Comparison of ENCODE assay signal across 9 cellular contexts in the genomic region with DNA sequence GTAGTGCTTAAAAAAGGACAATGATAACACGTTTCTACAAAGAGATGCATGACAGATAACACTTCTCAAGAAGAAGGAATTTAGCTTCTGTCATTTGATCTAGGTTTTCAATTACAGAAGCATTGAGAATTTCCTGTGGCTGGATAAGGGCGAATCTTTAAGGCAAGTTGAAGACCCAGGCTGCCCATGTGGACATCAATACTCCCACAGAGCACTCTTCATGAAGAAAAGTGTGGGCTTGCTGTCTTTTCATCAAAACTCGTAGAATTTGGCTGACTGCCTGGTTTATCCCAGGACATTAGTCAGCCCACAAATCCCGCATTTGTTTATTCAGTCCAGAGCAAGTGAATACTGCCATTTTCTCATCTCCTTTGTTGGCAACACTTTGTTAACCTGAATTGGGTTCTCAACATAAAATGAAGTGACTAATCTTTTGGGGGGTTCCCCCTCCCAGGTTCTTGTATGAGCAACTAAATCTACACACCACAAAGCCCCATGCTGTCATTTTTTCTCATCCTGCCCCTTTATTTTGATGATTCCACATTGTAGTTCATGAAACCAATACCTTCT. TPM values are rescaled to one million over a fixed set of nuclear protein-coding genes. Genes with fewer than 3 reads are reported as not detected.
DNase-seq lines count a peak whose midpoint lies in the region; ATAC-seq, FAIRE-seq and TF ChIP-seq lines count a peak whose summit lies in the region.
"Had no signal": no experiment of that assay in that cellular context is flagged by ENCODE, and none has a peak within 500 bp of the region (broad histone marks: within the 10 kb centered on the region; RNA-seq: fewer than 3 reads in every experiment).

No MANE protein-coding gene starts in this region.

- H2AFZ ChIP-seq in HepG2 (ENCODE audit: low read length), result no peak overlapping the region

- 2% methylated on average over 4 of the region's 4 CpGs for WGBS in HepG2 (ENCODE audit: low lambda C conversion rate)

- TF ChIP-seq RAD21 in HepG2 (CRISPR knock-in tag; IDR thresholded peaks at IDR 0.05), result no peak

- H3K27me3 ChIP-seq in CD4-positive, alpha-beta memory T cell (ENCODE audit: insufficient read depth, low read length), result no peaks in the 10 kb centered on the region
- H3K27me3 ChIP-seq in HepG2 (ENCODE audit: control insufficient read depth in 1 of 2, insufficient read depth in 2 of 2, low read length in 2 of 2) (no peaks in the 10 kb centered on the region; a peak in 1 of 5 replicates), left ventricle myocardium inferior (ENCODE audit: low read depth) (no peaks in the 10 kb centered on the region)

- no peaks in the 10 kb centered on the region for H3K27me3 Mint-ChIP-seq in CD4-positive, alpha-beta memory T cell
- peaks cover 30% of the 10 kb centered on the region for H3K27me3 Mint-ChIP-seq in activated T-cell treated with anti-CD3 and anti-CD28 coated beads, Interleukin-2, amount 50 U/mL, for 72 hours (ENCODE audit: low read depth)

- no peak overlapping the region for H3K27ac ChIP-seq in CD4-positive, alpha-beta memory T cell (ENCODE audit: low read depth, low read length)
- H3K27ac ChIP-seq in HepG2 (ENCODE audit: extremely low read length, insufficient read depth, low read length), result no peak overlapping the region
- H3K27ac ChIP-seq in left ventricle myocardium inferior (replicated peaks), result no peak overlapping the region

- H3K9ac ChIP-seq in HepG2 (ENCODE audit: insufficient read depth, low read depth, low read length), result no peak overlapping the region

- H4K20me1 ChIP-seq in HepG2 (ENCODE audit: insufficient read depth, low read length), result no peaks in the 10 kb centered on the region

- H3K4me1 ChIP-seq in CD4-positive, alpha-beta memory T cell (ENCODE audit: insufficient read depth, low read length), result peaks cover 30% of the 10 kb centered on the region
- no peaks in the 10 kb centered on the region for H3K4me1 ChIP-seq in HepG2 (ENCODE audit: insufficient read depth, low read length)
- no peaks in the 10 kb centered on the region for H3K4me1 ChIP-seq in left ventricle myocardium inferior

- peaks cover 13 to 32% (median 21%) of the 10 kb centered on the region in 4 donors for H3K4me1 Mint-ChIP-seq in CD4-positive, alpha-beta memory T cell
- peaks cover 36% of the 10 kb centered on the region for H3K4me1 Mint-ChIP-seq in activated T-cell treated with anti-CD3 and anti-CD28 coated beads, Interleukin-2, amount 50 U/mL, for 72 hours (ENCODE audit: low read depth)

- CTCF ChIA-PET in CD4-positive, alpha-beta memory T cell (lab: Charles Lee; ENCODE audit: partially characterized antibody), result interaction anchor here (1.3 to 2.1 kb wide), 3 partner anchors 11 to 15 kb away, joined by 4 to 9 read pairs (median 7); no protein-coding TSS in a partner anchor
- CTCF ChIA-PET in HepG2 (lab: Yijun Ruan, JAX; ENCODE audit: low intra/inter-chr PET ratio, low total read pairs), result no interaction called here

- no peak overlapping the region for H3K4me3 ChIP-seq in CD4-positive, alpha-beta memory T cell (ENCODE audit: low read length in 2 of 2)
- H3K4me3 ChIP-seq in HepG2 (replicated peaks in 1 of 3; ENCODE audit: insufficient read depth in 1 of 3, low read depth in 2 of 3, low read length in 3 of 3) (no peak overlapping the region), left ventricle myocardium inferior (no peak overlapping the region)

- peak in 4 of 5 donors; percentile 1 to 61 (median 22) for DNase-seq in CD4-positive, alpha-beta memory T cell
- peak; percentile 61 to 65 for DNase-seq in activated T-cell treated with anti-CD3 and anti-CD28 coated beads, Interleukin-2, amount 50 U/mL, for 72 hours
- DNase-seq in HepG2 (ENCODE audit: low spot score) (peak; percentile 56), left ventricle myocardium inferior (no peak), NCI-H1694 (lab: John Stamatoyannopoulos, UW) (no peak)
- no peak for DNase-seq in activated effector memory CD4-positive, alpha-beta T cell treated with anti-CD3 and anti-CD28 coated beads, Interleukin-2, amount 50 U/mL, for 16 hours

- no peak for FAIRE-seq in HepG2 (lab: Jason Lieb, UNC)

- peak; percentile 39 for ATAC-seq in HG02798 (IDR thresholded peaks at IDR 0.05; ENCODE audit: poor library complexity, unreplicated experiment)
- peak; percentile 95 to 97 for ATAC-seq in activated T-cell treated with anti-CD3 and anti-CD28 coated beads, Interleukin-2, amount 50 U/mL, for 72 hours (replicated peaks in 1 of 2)
- ATAC-seq in HepG2, result no peak
- no peak for ATAC-seq in HG02571 (IDR thresholded peaks at IDR 0.05; ENCODE audit: unreplicated experiment)

- no peaks in the 10 kb centered on the region for H3K9me3 ChIP-seq in CD4-positive, alpha-beta memory T cell (ENCODE audit: control insufficient read depth in 1 of 2, low read length in 2 of 2)
- H3K9me3 ChIP-seq in HepG2 (ENCODE audit: low read length), result no peaks in the 10 kb centered on the region
- H3K9me3 ChIP-seq in left ventricle myocardium inferior (replicated peaks), result no peaks in the 10 kb centered on the region

- no peak for TF ChIP-seq POLR2A in HepG2 (IDR thresholded peaks at IDR 0.05; ENCODE audit: insufficient read depth in 1 of 2, low read depth in 2 of 2, low read length in 2 of 2)

- no peak overlapping the region for H3K4me2 ChIP-seq in HepG2 (ENCODE audit: low read depth, low read length)

- in situ Hi-C loops in HepG2 (cut with HindIII; ENCODE audit: extremely low pct_ligation_motif_present, low pct_unique_long_range_greater_than_20kb), result no loop called here

- BruUV-seq in HepG2 (replicated peaks; lab: Mats Ljungman, UMichigan), result no TSS peak

- H3K36me3 Mint-ChIP-seq in CD4-positive, alpha-beta memory T cell, result no peaks in the 10 kb centered on the region
- H3K36me3 Mint-ChIP-seq in activated T-cell treated with anti-CD3 and anti-CD28 coated beads, Interleukin-2, amount 50 U/mL, for 72 hours (ENCODE audit: insufficient read depth in 2 of 2), result no peaks in the 10 kb centered on the region

- H3K36me3 ChIP-seq in CD4-positive, alpha-beta memory T cell (ENCODE audit: insufficient read depth, low read length), result no peaks in the 10 kb centered on the region
- H3K36me3 ChIP-seq in HepG2 (replicated peaks in 1 of 2; ENCODE audit: control insufficient read depth in 1 of 2, insufficient read depth in 2 of 2, low read length in 2 of 2) (no peaks in the 10 kb centered on the region), left ventricle myocardium inferior (no peaks in the 10 kb centered on the region)

- POLR2A ChIA-PET in CD4-positive, alpha-beta memory T cell (lab: Charles Lee; ENCODE audit: partially characterized antibody), result no interaction called here
- POLR2A ChIA-PET in HepG2 (lab: Yijun Ruan, JAX), result no interaction called here

- H3K79me2 ChIP-seq in HepG2 (ENCODE audit: insufficient read depth, low read length), result no peaks in the 10 kb centered on the region

- H3K4me3 Mint-ChIP-seq in CD4-positive, alpha-beta memory T cell, result peak overlapping the region in 2 of 8 donors; percentile 19 to 39
- H3K4me3 Mint-ChIP-seq in activated T-cell treated with anti-CD3 and anti-CD28 coated beads, Interleukin-2, amount 50 U/mL, for 72 hours, result peak overlapping the region; percentile 46 to 68
- H3K4me3 Mint-ChIP-seq: dendritic cell treated with granulocyte-macrophage colony-stimulating factor and Interleukin-4, amounts not matched to agents 40 ng/mL and 50 ng/mL, for 4 days had no signal

- TF ChIP-seq EP300 in HepG2 (IDR thresholded peaks at IDR 0.05; ENCODE audit: low read depth in 2 of 2, low read length in 2 of 2) (no peak), HepG2 (CRISPR knock-in tag; IDR thresholded peaks at IDR 0.05; ENCODE audit: borderline replicate concordance) (no peak)

- H3K27ac Mint-ChIP-seq in CD4-positive, alpha-beta memory T cell, result peak overlapping the region in 6 of 7 donors; percentile 1 to 77 (median 18)
- H3K27ac Mint-ChIP-seq in activated T-cell treated with anti-CD3 and anti-CD28 coated beads, Interleukin-2, amount 50 U/mL, for 72 hours, result no peak overlapping the region
- H3K27ac Mint-ChIP-seq: dendritic cell treated with granulocyte-macrophage colony-stimulating factor and Interleukin-4, amounts not matched to agents 40 ng/mL and 50 ng/mL, for 4 days had no signal

- TF ChIP-seq CTCF in HepG2 (CRISPR knock-in tag; IDR thresholded peaks at IDR 0.05) (no peak), left ventricle myocardium inferior (IDR thresholded peaks at IDR 0.05; ENCODE audit: borderline replicate concordance) (no peak)

- intact Hi-C loops in CD4-positive, alpha-beta memory T cell (cut with micrococcal nuclease), result no loop called here
- intact Hi-C loops in HepG2 (cut with micrococcal nuclease; ENCODE audit: unreplicated experiment) (no loop called here), left ventricle myocardium inferior (cut with micrococcal nuclease) (no loop called here)

- H3K9me3 Mint-ChIP-seq in CD4-positive, alpha-beta memory T cell, result no peaks in the 10 kb centered on the region
- no peaks in the 10 kb centered on the region for H3K9me3 Mint-ChIP-seq in activated T-cell treated with anti-CD3 and anti-CD28 coated beads, Interleukin-2, amount 50 U/mL, for 72 hours
- H3K9me3 Mint-ChIP-seq: dendritic cell treated with granulocyte-macrophage colony-stimulating factor and Interleukin-4, amounts not matched to agents 40 ng/mL and 50 ng/mL, for 4 days had no signal

RNA-seq across cellular contexts. Expression of gene CDKN2B, which starts 43.4 kb away (rescaled TPM):
- under 1 TPM; 0.64 TPM for total RNA-seq in CD4-positive, alpha-beta memory T cell
- polyA plus RNA-seq in CD4-positive, alpha-beta memory T cell, result 1 to 10 TPM in 1 of 2 donors, under 1 TPM in 1; 0.26 to 2.1 TPM
- 1 to 10 TPM in 1 of 2 donors, not detected in 1; 1.3 TPM for total RNA-seq in activated T-cell treated with anti-CD3 and anti-CD28 coated beads, Interleukin-2, amount 50 U/mL, for 72 hours
- total RNA-seq in HepG2 (2016; rRNA removed; fragmentation: Illumina TruSeq; extraction: Trizol), result 0.83 and 1.4 TPM in 2 replicates
- 0.09 and 0.20 TPM in 2 replicates for total RNA-seq in HepG2 (2016; cell fraction: cytosol; rRNA removed; fragmentation: Illumina TruSeq; extraction: Trizol; ENCODE audit: low read depth)
- total RNA-seq in HepG2 (2016; cell fraction: insoluble cytoplasmic fraction; rRNA removed; fragmentation: Illumina TruSeq; extraction: Trizol), result 0.73 and 1.3 TPM in 2 replicates
- total RNA-seq in HepG2 (2016; cell fraction: membrane; rRNA removed; fragmentation: Illumina TruSeq; extraction: Trizol), result 0.41 and 0.46 TPM in 2 replicates
- 0.69 and 0.90 TPM in 2 replicates for total RNA-seq in HepG2 (2016; cell fraction: nucleus; rRNA removed; fragmentation: Illumina TruSeq; extraction: Trizol)
- 1.5 and 2.3 TPM in 2 replicates for polyA plus RNA-seq in HepG2 (2011; rRNA removed)
- polyA plus RNA-seq in HepG2 (2011; cell fraction: cytosol; rRNA removed), result 1.4 and 1.7 TPM in 2 replicates
- 5.9 and 8.6 TPM in 2 replicates for polyA plus RNA-seq in HepG2 (2011; cell fraction: nucleus; rRNA removed)
- 0.48 and 1.5 TPM in 2 replicates for polyA plus RNA-seq in HepG2 (2012)
- 0.10 and 0.12 TPM in 2 replicates for polyA plus RNA-seq in HepG2 (2016; cell fraction: cytosol; fragmentation: Illumina TruSeq; extraction: Trizol; ENCODE audit: low read depth)
- polyA plus RNA-seq in HepG2 (2016; cell fraction: insoluble cytoplasmic fraction; fragmentation: Illumina TruSeq; extraction: Trizol; ENCODE audit: low read depth), result 1.1 and 1.4 TPM in 2 replicates
- polyA plus RNA-seq in HepG2 (2016; cell fraction: membrane; fragmentation: Illumina TruSeq; extraction: Trizol; ENCODE audit: low read depth), result 0.26 and 0.31 TPM in 2 replicates
- 3.1 and 3.7 TPM in 2 replicates for polyA plus RNA-seq in HepG2 (2016; cell fraction: nucleus; fragmentation: Illumina TruSeq; extraction: Trizol; ENCODE audit: insufficient read depth, low read depth)
- polyA minus RNA-seq in HepG2 (2011; rRNA and poly(A)+ RNA removed; ENCODE audit: low replicate concordance), result 0.54 and 6.2 TPM in 2 replicates
- polyA minus RNA-seq in HepG2 (2011; cell fraction: cytosol; rRNA and poly(A)+ RNA removed), result 0.40 and 1.1 TPM in 2 replicates
- polyA minus RNA-seq in HepG2 (2011; cell fraction: nucleus; rRNA and poly(A)+ RNA removed), result 2.4 and 3.4 TPM in 2 replicates
- total RNA-seq in left ventricle myocardium inferior, result 0.82 TPM

RNA-seq across cellular contexts. Expression of gene CDKN2B-AS1, which starts 57.9 kb away (rescaled TPM):
- total RNA-seq in CD4-positive, alpha-beta memory T cell, result 1 to 10 TPM; 1.9 to 2.2 TPM
- polyA plus RNA-seq in CD4-positive, alpha-beta memory T cell, result under 1 TPM in 1 of 2 donors, not detected in 1; 0.11 TPM
- 1 to 10 TPM in 1 of 2 donors, under 1 TPM in 1; 0.70 to 1.0 TPM for total RNA-seq in activated T-cell treated with anti-CD3 and anti-CD28 coated beads, Interleukin-2, amount 50 U/mL, for 72 hours
- total RNA-seq in HepG2 (2016; rRNA removed; fragmentation: Illumina TruSeq; extraction: Trizol) (0.64 and 0.77 TPM in 2 replicates), left ventricle myocardium inferior (0.30 TPM)
- total RNA-seq in HepG2 (2016; cell fraction: cytosol; rRNA removed; fragmentation: Illumina TruSeq; extraction: Trizol; ENCODE audit: low read depth), result 0.35 TPM in 1 of 2 replicates, not detected in the other
- 0.31 and 0.78 TPM in 2 replicates for total RNA-seq in HepG2 (2016; cell fraction: insoluble cytoplasmic fraction; rRNA removed; fragmentation: Illumina TruSeq; extraction: Trizol)
- 0.31 and 0.76 TPM in 2 replicates for total RNA-seq in HepG2 (2016; cell fraction: membrane; rRNA removed; fragmentation: Illumina TruSeq; extraction: Trizol)
- 1.1 TPM in 1 of 2 replicates, not detected in the other for total RNA-seq in HepG2 (2016; cell fraction: nucleus; rRNA removed; fragmentation: Illumina TruSeq; extraction: Trizol)
- 1.8 and 2.3 TPM in 2 replicates for polyA plus RNA-seq in HepG2 (2011; rRNA removed)
- polyA plus RNA-seq in HepG2 (2011; cell fraction: cytosol; rRNA removed), result 0.78 and 1.1 TPM in 2 replicates
- 1.3 and 1.6 TPM in 2 replicates for polyA plus RNA-seq in HepG2 (2011; cell fraction: nucleus; rRNA removed)
- polyA plus RNA-seq in HepG2 (2012), result 0.27 TPM in 1 of 2 replicates, not detected in the other
- 0.35 and 0.36 TPM in 2 replicates for polyA plus RNA-seq in HepG2 (2016; cell fraction: cytosol; fragmentation: Illumina TruSeq; extraction: Trizol; ENCODE audit: low read depth)
- 0.41 and 0.54 TPM in 2 replicates for polyA plus RNA-seq in HepG2 (2016; cell fraction: insoluble cytoplasmic fraction; fragmentation: Illumina TruSeq; extraction: Trizol; ENCODE audit: low read depth)
- polyA plus RNA-seq in HepG2 (2016; cell fraction: membrane; fragmentation: Illumina TruSeq; extraction: Trizol; ENCODE audit: low read depth), result 0.39 and 0.51 TPM in 2 replicates
- polyA plus RNA-seq in HepG2 (2016; cell fraction: nucleus; fragmentation: Illumina TruSeq; extraction: Trizol; ENCODE audit: insufficient read depth, low read depth), result 0.47 and 1.1 TPM in 2 replicates
- 12.7 TPM in 1 of 2 replicates, not detected in the other for polyA minus RNA-seq in HepG2 (2011; rRNA and poly(A)+ RNA removed; ENCODE audit: low replicate concordance)
- not detected in 2 replicates for polyA minus RNA-seq in HepG2 (2011; cell fraction: cytosol; rRNA and poly(A)+ RNA removed)
- 2.1 and 2.7 TPM in 2 replicates for polyA minus RNA-seq in HepG2 (2011; cell fraction: nucleus; rRNA and poly(A)+ RNA removed)

RNA-seq across cellular contexts. Expression of gene CDKN2A, which starts 58.3 kb away (rescaled TPM):
- 1 to 10 TPM; 6.1 to 7.0 TPM for total RNA-seq in CD4-positive, alpha-beta memory T cell
- 1 to 10 TPM; 5.4 to 6.3 TPM for polyA plus RNA-seq in CD4-positive, alpha-beta memory T cell
- total RNA-seq in activated T-cell treated with anti-CD3 and anti-CD28 coated beads, Interleukin-2, amount 50 U/mL, for 72 hours, result 1 to 10 TPM; 2.8 to 5.0 TPM
- total RNA-seq in HepG2 (2016; rRNA removed; fragmentation: Illumina TruSeq; extraction: Trizol), result 4.2 TPM in 2 replicates
- 1.9 and 3.2 TPM in 2 replicates for total RNA-seq in HepG2 (2016; cell fraction: cytosol; rRNA removed; fragmentation: Illumina TruSeq; extraction: Trizol; ENCODE audit: low read depth)
- 4.0 and 4.4 TPM in 2 replicates for total RNA-seq in HepG2 (2016; cell fraction: insoluble cytoplasmic fraction; rRNA removed; fragmentation: Illumina TruSeq; extraction: Trizol)
- total RNA-seq in HepG2 (2016; cell fraction: membrane; rRNA removed; fragmentation: Illumina TruSeq; extraction: Trizol), result 3.2 and 4.1 TPM in 2 replicates
- 1.3 and 1.7 TPM in 2 replicates for total RNA-seq in HepG2 (2016; cell fraction: nucleus; rRNA removed; fragmentation: Illumina TruSeq; extraction: Trizol)
- polyA plus RNA-seq in HepG2 (2011; rRNA removed), result 4.8 and 7.4 TPM in 2 replicates
- 6.0 and 6.8 TPM in 2 replicates for polyA plus RNA-seq in HepG2 (2011; cell fraction: cytosol; rRNA removed)
- polyA plus RNA-seq in HepG2 (2011; cell fraction: nucleus; rRNA removed), result 4.8 and 7.1 TPM in 2 replicates
- 1.3 and 2.3 TPM in 2 replicates for polyA plus RNA-seq in HepG2 (2012)
- polyA plus RNA-seq in HepG2 (2016; cell fraction: cytosol; fragmentation: Illumina TruSeq; extraction: Trizol; ENCODE audit: low read depth), result 2.5 and 3.2 TPM in 2 replicates
- 5.0 and 6.3 TPM in 2 replicates for polyA plus RNA-seq in HepG2 (2016; cell fraction: insoluble cytoplasmic fraction; fragmentation: Illumina TruSeq; extraction: Trizol; ENCODE audit: low read depth)
- polyA plus RNA-seq in HepG2 (2016; cell fraction: membrane; fragmentation: Illumina TruSeq; extraction: Trizol; ENCODE audit: low read depth), result 3.5 and 3.6 TPM in 2 replicates
- polyA plus RNA-seq in HepG2 (2016; cell fraction: nucleus; fragmentation: Illumina TruSeq; extraction: Trizol; ENCODE audit: insufficient read depth, low read depth), result 4.3 and 4.4 TPM in 2 replicates
- polyA minus RNA-seq in HepG2 (2011; rRNA and poly(A)+ RNA removed; ENCODE audit: low replicate concordance), result 3.3 and 67.7 TPM in 2 replicates
- 3.8 and 4.1 TPM in 2 replicates for polyA minus RNA-seq in HepG2 (2011; cell fraction: cytosol; rRNA and poly(A)+ RNA removed)
- polyA minus RNA-seq in HepG2 (2011; cell fraction: nucleus; rRNA and poly(A)+ RNA removed), result 3.2 and 3.9 TPM in 2 replicates
- total RNA-seq in left ventricle myocardium inferior, result 0.30 TPM

Comparison
In these comparisons a context has a peak if more than half of its experiments do, and no peak if none do; other contexts are left out.
1. DNase-seq: peak in CD4-positive, alpha-beta memory T cell (4 of 5), activated T-cell treated with anti-CD3 and anti-CD28 coated beads, Interleukin-2, amount 50 U/mL, for 72 hours (2 of 2) and HepG2 (single experiment); none in left ventricle myocardium inferior (single experiment), NCI-H1694 (single experiment) and activated effector memory CD4-positive, alpha-beta T cell treated with anti-CD3 and anti-CD28 coated beads, Interleukin-2, amount 50 U/mL, for 16 hours (single experiment).
2. ATAC-seq: peak in HG02798 (single experiment) and activated T-cell treated with anti-CD3 and anti-CD28 coated beads, Interleukin-2, amount 50 U/mL, for 72 hours (2 of 2); none in HepG2 (single experiment) and HG02571 (single experiment).